25 cellular contexts compared by ENCODE assay signal in genomic region chr2:186749179-186749578, GRCh38. TPM values are rescaled to one million over a fixed set of nuclear protein-coding genes. Genes with fewer than 3 reads are reported as not detected.
"Had no signal": no experiment of that assay in that cellular context is flagged by ENCODE, and none has a peak within 500 bp of the region (broad histone marks: within the 10 kb centered on the region; RNA-seq: fewer than 3 reads in every experiment).

No MANE protein-coding gene starts in this region.

- H3K27ac ChIP-seq: SK-N-MC had no signal

- ATAC-seq: activated naive CD4-positive, alpha-beta T cell treated with anti-CD3 and anti-CD28 coated beads, Interleukin-2, amount 50 U/mL, for 72 hours; activated naive CD8-positive, alpha-beta T cell treated with anti-CD3 and anti-CD28 coated beads, Interleukin-2, amount 50 U/mL, for 24 hours; activated T-cell treated with anti-CD3 and anti-CD28 coated beads, Interleukin-2, amount 50 U/mL, for 4 hours; T-cell had no signal

- DNase-seq: activated CD4-positive, alpha-beta memory T cell treated with anti-CD3 and anti-CD28 coated beads for 36 hours; activated CD4-positive, alpha-beta T cell treated with anti-CD3 and anti-CD28 coated beads, Interleukin-2, amount 10 ng/mL, durations not matched to agents 7 days and 5 days; activated CD4-positive, CD25-positive, alpha-beta regulatory T cell; activated CD8-positive, alpha-beta memory T cell treated with anti-CD3 and anti-CD28 coated beads for 24 hours; activated effector memory CD4-positive, alpha-beta T cell treated with anti-CD3 and anti-CD28 coated beads, Interleukin-2, amount 50 U/mL, for 16 hours; activated naive CD4-positive, alpha-beta T cell treated with Interleukin-2 at 50 U/mL for 16 hours; activated naive CD8-positive, alpha-beta T cell treated with anti-CD3 and anti-CD28 coated beads, Interleukin-2, amount 50 U/mL, for 24 hours; activated T-cell treated with anti-CD3 and anti-CD28 coated beads, Interleukin-2, amount 50 U/mL, for 4 hours; amniotic stem cell; cerebellar nuclear complex; NCI-H1092 treated with DMSO at 0.1 percent for 48 hours; NCI-H1417 treated with DMSO at 0.1 percent for 48 hours; NCI-H1694; NCI-H2029; NCI-H2107; NCI-H446; NCI-H526 treated with DMSO at 0.1 percent for 48 hours; NCI-H82; SIG-M5; T-cell; T-helper 2 cell; T1000 had no signal

- H3K4me3 ChIP-seq: SK-N-MC had no signal

RNA-seq across cellular contexts. Expression of gene FAM171B, which starts 55.3 kb away (rescaled TPM):
- total RNA-seq: OCI-LY7 had no signal
